ENCODE assay signal across 23 cellular contexts in the genomic region with DNA sequence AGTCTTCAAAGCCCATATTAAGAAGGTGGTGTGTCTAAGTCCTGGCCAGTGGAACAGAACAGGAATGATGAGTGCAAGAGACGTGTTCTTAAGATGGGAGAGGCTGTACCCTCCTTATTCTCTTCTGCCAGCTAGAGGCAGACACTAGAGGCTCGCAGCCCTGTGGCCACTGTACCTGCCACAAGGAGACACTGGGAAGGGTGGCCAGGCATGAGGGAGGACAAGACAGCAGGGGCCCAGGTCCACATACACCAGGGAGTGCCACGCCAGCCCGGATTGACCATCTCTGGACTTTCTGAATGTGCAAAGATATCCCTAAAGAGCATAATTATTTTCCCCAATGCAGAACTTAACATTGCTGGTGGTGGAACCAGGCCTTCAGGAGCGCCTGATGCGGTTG.
"Had no signal": no experiment of that assay in that cellular context is flagged by ENCODE, and none has a peak within 500 bp of the region (broad histone marks: within the 10 kb centered on the region; RNA-seq: fewer than 3 reads in every experiment).

No MANE protein-coding gene starts in this region.

- H3K9me3 ChIP-seq: left ventricle myocardium inferior, spleen, tibial nerve had no signal

- H3K27me3 ChIP-seq: spleen, tibial nerve had no signal

- DNase-seq: activated B cell treated with CpG ODN at 0.5 μM for 24 hours; activated CD4-positive, alpha-beta T cell treated with anti-CD3 and anti-CD28 coated beads for 36 hours; activated CD4-positive, alpha-beta T cell treated with anti-CD3 and anti-CD28 coated beads, Interleukin-2, amount 50 U/mL, for 4 hours; activated effector memory CD4-positive, alpha-beta T cell treated with Interleukin-2 at 50 U/mL for 16 hours; activated naive CD4-positive, alpha-beta T cell treated with anti-CD3 and anti-CD28 coated beads, Interleukin-2, amount 10 ng/mL, durations not matched to agents 7 days and 5 days; activated T-cell treated with anti-CD3 and anti-CD28 coated beads, Interleukin-2, amount 50 U/mL, for 72 hours; caudate nucleus; effector memory CD4-positive, alpha-beta T cell; foreskin melanocyte; kidney; left ventricle myocardium inferior; mammary epithelial cell; occipital lobe; retina; spleen; stimulated activated CD4-positive, alpha-beta T cell treated with anti-CD3 and anti-CD28 coated beads, Interleukin-4, amount 100 ng/mL, for 4 hours; stimulated activated naive CD8-positive, alpha-beta T cell treated with anti-CD3 and anti-CD28 coated beads, Interleukin-15, Interleukin-2, amounts not matched to agents 100 U/mL and 50 U/mL, for 24 hours; T1000 had no signal

- H3K4me1 Mint-ChIP-seq: activated B cell treated with CpG ODN at 0.5 μM for 24 hours; activated CD4-positive, alpha-beta T cell treated with anti-CD3 and anti-CD28 coated beads for 36 hours; activated naive CD4-positive, alpha-beta T cell treated with anti-CD3 and anti-CD28 coated beads, Interleukin-2, amount 10 ng/mL, durations not matched to agents 7 days and 5 days; brain had no signal

- H3K36me3 ChIP-seq: left ventricle myocardium inferior, spleen, tibial nerve had no signal

- H3K27ac ChIP-seq: left ventricle myocardium inferior had no signal

- H3K4me3 Mint-ChIP-seq: activated B cell treated with CpG ODN at 0.5 μM for 24 hours; activated CD4-positive, alpha-beta T cell treated with anti-CD3 and anti-CD28 coated beads for 36 hours; activated naive CD4-positive, alpha-beta T cell treated with anti-CD3 and anti-CD28 coated beads, Interleukin-2, amount 10 ng/mL, durations not matched to agents 7 days and 5 days; activated T-cell treated with anti-CD3 and anti-CD28 coated beads, Interleukin-2, amount 50 U/mL, for 72 hours; brain had no signal

- H3K27me3 Mint-ChIP-seq: activated CD4-positive, alpha-beta T cell treated with anti-CD3 and anti-CD28 coated beads for 36 hours had no signal

- H3K27ac Mint-ChIP-seq: activated B cell treated with CpG ODN at 0.5 μM for 24 hours; activated CD4-positive, alpha-beta T cell treated with anti-CD3 and anti-CD28 coated beads for 36 hours; activated naive CD4-positive, alpha-beta T cell treated with anti-CD3 and anti-CD28 coated beads, Interleukin-2, amount 10 ng/mL, durations not matched to agents 7 days and 5 days; activated T-cell treated with anti-CD3 and anti-CD28 coated beads, Interleukin-2, amount 50 U/mL, for 72 hours; brain; progenitor cell of endocrine pancreas had no signal

- H3K9me3 Mint-ChIP-seq: activated B cell treated with CpG ODN at 0.5 μM for 24 hours; activated naive CD4-positive, alpha-beta T cell treated with anti-CD3 and anti-CD28 coated beads, Interleukin-2, amount 10 ng/mL, durations not matched to agents 7 days and 5 days; activated T-cell treated with anti-CD3 and anti-CD28 coated beads, Interleukin-2, amount 50 U/mL, for 72 hours; brain had no signal

- H3K36me3 Mint-ChIP-seq: activated naive CD4-positive, alpha-beta T cell treated with anti-CD3 and anti-CD28 coated beads, Interleukin-2, amount 10 ng/mL, durations not matched to agents 7 days and 5 days; brain had no signal

- FAIRE-seq: colon, kidney, urothelium cell line had no signal

- H3K4me3 ChIP-seq: left ventricle myocardium inferior, spleen, tibial nerve had no signal

- ATAC-seq: activated CD4-positive, alpha-beta T cell treated with anti-CD3 and anti-CD28 coated beads for 36 hours; activated T-cell treated with anti-CD3 and anti-CD28 coated beads, Interleukin-2, amount 50 U/mL, for 72 hours; stimulated activated naive CD8-positive, alpha-beta T cell treated with anti-CD3 and anti-CD28 coated beads, Interleukin-15, Interleukin-2, amounts not matched to agents 100 U/mL and 50 U/mL, for 24 hours had no signal
